1 cellular context compared by ENCODE assay signal in genomic region chr17:40447148-40447644, GRCh38.
A peak's percentile ranks its signal among the peaks of the same experiment; 100 is the strongest.
TF ChIP-seq lines count a peak whose summit lies in the region.

No MANE protein-coding gene starts in this region.

TF ChIP-seq in K562, 482 proteins besides CTCF, POLR2A, EP300 and RAD21:
- TF ChIP-seq ZNF316 (IDR thresholded peaks at IDR 0.05) = peak; percentile 44; the same call in 1 of the 2 replicates
- 0 out of 2 replicates have a peak, but pooled peaks have one; percentile 12 for TF ChIP-seq MAFG (tag; conservative IDR thresholded peaks at IDR 0.05)
- TF ChIP-seq MAFF (IDR thresholded peaks at IDR 0.05; ENCODE audit: low read length) = peak; percentile 17; the same call in 1 of the 2 replicates
- no peak for TF ChIP-seq COPS2 (conservative IDR thresholded peaks at IDR 0.05)
- no peak for TF ChIP-seq MED1 (CRISPR knock-in tag; IDR thresholded peaks at IDR 0.05; ENCODE audit: borderline replicate concordance)
- TF ChIP-seq C11orf30 (IDR thresholded peaks at IDR 0.05; ENCODE audit: low read depth) = peak; percentile 53
